Comparison of ENCODE assay signal across 8 cellular contexts in genomic region chr22:40347300-40347699, GRCh38. TPM values are rescaled to one million over a fixed set of nuclear protein-coding genes. Genes with fewer than 3 reads are reported as not detected.
DNase-seq lines count a peak whose midpoint lies in the region; ATAC-seq and TF ChIP-seq lines count a peak whose summit lies in the region.

No MANE protein-coding gene starts in this region.

- POLR2A ChIA-PET in A673 (lab: Charles Lee; ENCODE audit: low non-redundant PET) = no interaction called here

- BruUV-seq in A673 (replicated peaks; lab: Mats Ljungman, UMichigan) = TSS peak; percentile 60

- H3K27ac ChIP-seq in A673 (ENCODE audit: low read depth, low read length, poor library complexity, severe bottlenecking) = peak overlapping the region; percentile 86
- peak overlapping the region; percentile 81 for H3K27ac ChIP-seq in KMS-11
- peak overlapping the region; percentile 75 for H3K27ac ChIP-seq in cingulate gyrus (ENCODE audit: low read depth, low read length)

- intact Hi-C loops in A673 (cut with micrococcal nuclease; ENCODE audit: unreplicated experiment) = loop anchor here (5.0 to 10.0 kb wide), 2 partner anchors 395 to 812 kb away; partner anchors contain the start of gene RPS19BP1

- peaks cover 53% of the 10 kb centered on the region for H3K79me2 ChIP-seq in KMS-11 (ENCODE audit: insufficient read depth, low read depth)

- peak overlapping the region; percentile 80; the same call in 1 of the 2 replicates for H2AFZ ChIP-seq in KMS-11 (ENCODE audit: low read depth)

- DNase-seq in A673 (ENCODE audit: low spot score) = no peak
- DNase-seq in naive B cell = no peak
- no peak for DNase-seq in NCI-H748 (lab: John Stamatoyannopoulos, UW; ENCODE audit: unreplicated experiment)
- no peak for DNase-seq in C1 segment of cervical spinal cord (lab: John Stamatoyannopoulos, UW)
- no peak for DNase-seq in NCI-H2107 treated with DMSO at 0.1 percent for 48 hours (lab: John Stamatoyannopoulos, UW; ENCODE audit: unreplicated experiment)

- no peak for ATAC-seq in naive B cell (ENCODE audit: low read depth in 2 of 2)
- ATAC-seq in HG02840 (IDR thresholded peaks at IDR 0.05; ENCODE audit: low FRiP score, unreplicated experiment) = no peak

- CTCF ChIA-PET in A673 (lab: Charles Lee) = interaction anchor here (0.6 to 0.8 kb wide), 2 partner anchors 134 to 240 kb away, joined by 3 to 4 read pairs; no protein-coding TSS in a partner anchor

- peak overlapping the region; percentile 81 for H3K4me3 ChIP-seq in A673 (ENCODE audit: low read depth, low read length, poor library complexity, severe bottlenecking)
- no peak overlapping the region for H3K4me3 ChIP-seq in KMS-11 (IDR thresholded peaks at IDR 0.05; ENCODE audit: insufficient read depth, low read depth, low read length)

- peaks cover 37% of the 10 kb centered on the region for H3K36me3 ChIP-seq in A673 (ENCODE audit: insufficient read depth, low read length, poor library complexity, severe bottlenecking)
- peaks cover 4% of the 10 kb centered on the region; the same call in 1 of the 2 replicates for H3K36me3 ChIP-seq in KMS-11 (ENCODE audit: insufficient read depth)

- no peaks in the 10 kb centered on the region for H3K9me3 ChIP-seq in A673 (ENCODE audit: low read depth, low read length, poor library complexity, severe bottlenecking)

- no peak for TF ChIP-seq CTCF in A673 (conservative IDR thresholded peaks at IDR 0.05; ENCODE audit: low read depth, low read length)
- TF ChIP-seq CTCF in KMS-11 (conservative IDR thresholded peaks at IDR 0.05; ENCODE audit: low read depth, low read length) = no peak

- H3K9me3 Mint-ChIP-seq in naive B cell = no peaks in the 10 kb centered on the region

- peak overlapping the region; percentile 79 for H3K4me2 ChIP-seq in KMS-11

- H3K36me3 Mint-ChIP-seq in naive B cell = peaks cover 0 to 4% of the 10 kb centered on the region in 2 donors

- peak overlapping the region; percentile 92 to 99 (median 98) for H3K4me3 Mint-ChIP-seq in naive B cell

- H3K4me1 ChIP-seq in A673 (ENCODE audit: insufficient read depth, low read length, poor library complexity, severe bottlenecking) = peaks cover 13% of the 10 kb centered on the region
- peaks cover 24% of the 10 kb centered on the region for H3K4me1 ChIP-seq in KMS-11 (ENCODE audit: low read depth, poor library complexity, severe bottlenecking)

- peak overlapping the region; percentile 48 to 99 (median 91) for H3K27ac Mint-ChIP-seq in naive B cell

- H3K4me1 Mint-ChIP-seq in naive B cell = peaks cover 18 to 40% (median 24%) of the 10 kb centered on the region in 3 donors

- H3K27me3 ChIP-seq in A673 (replicated peaks; ENCODE audit: insufficient read depth, low read depth, low read length, poor library complexity) = no peaks in the 10 kb centered on the region
- no peaks in the 10 kb centered on the region for H3K27me3 ChIP-seq in KMS-11 (ENCODE audit: insufficient read depth, low read depth)

- no peaks in the 10 kb centered on the region for H4K20me1 ChIP-seq in KMS-11 (ENCODE audit: insufficient read depth)

- no peaks in the 10 kb centered on the region for H3K27me3 Mint-ChIP-seq in naive B cell

- H3K9ac ChIP-seq in KMS-11 = peak overlapping the region; percentile 68

RNA-seq across cellular contexts. Expression of gene ADSL, which starts 1.0 kb away (rescaled TPM):
- total RNA-seq in A673 (2021) = 133 and 144 TPM in 2 replicates
- polyA plus RNA-seq in naive B cell (ENCODE audit: low read depth in 6 of 6) = 10 to 100 TPM; 44.4 to 73.3 (median 55.6) TPM

RNA-seq across cellular contexts. Expression of gene SGSM3, which starts 23.1 kb away (rescaled TPM):
- total RNA-seq in A673 (2021) = 91.1 and 96.1 TPM in 2 replicates
- polyA plus RNA-seq in naive B cell (ENCODE audit: low read depth in 6 of 6) = 10 to 100 TPM; 62.8 to 91.0 (median 75.8) TPM
